Comparison of ENCODE assay signal across 21 cellular contexts in genomic region chr20:23303325-23304102, GRCh38.
"Had no signal": no experiment of that assay in that cellular context is flagged by ENCODE, and none has a peak within 500 bp of the region (broad histone marks: within the 10 kb centered on the region; RNA-seq: fewer than 3 reads in every experiment).

No MANE protein-coding gene starts in this region.

- H3K9me3 ChIP-seq: colonic mucosa, neutrophil, psoas muscle, stomach had no signal

- H3K4me1 Mint-ChIP-seq: nephron had no signal

- H3K36me3 ChIP-seq: colonic mucosa, heart left ventricle, neutrophil, stomach had no signal

- ATAC-seq: foreskin keratinocyte, heart left ventricle, left colon, left ventricle myocardium superior, psoas muscle had no signal

- H3K4me3 Mint-ChIP-seq: nephron had no signal

- H3K27ac Mint-ChIP-seq: nephron had no signal

- H3K4me3 ChIP-seq: colonic mucosa, heart left ventricle, lung, psoas muscle, stomach had no signal

- DNase-seq: colonic mucosa; dermis blood vessel endothelial cell; erythroblast; foreskin keratinocyte; heart left ventricle; hippocampal formation; left colon; left ventricle myocardium superior; mesenchymal stem cell; naive B cell; psoas muscle; retina; small intestine; stimulated activated CD4-positive, alpha-beta T cell treated with anti-CD3 and anti-CD28 coated beads, Interleukin-12 subunit alpha, Interleukin-12 subunit beta, amount 100 ng/mL, for 4 hours; stimulated activated naive CD4-positive, alpha-beta T cell; stomach; substantia nigra; trophoblast cell had no signal

- H3K27me3 ChIP-seq: colonic mucosa, heart left ventricle, neutrophil, stomach had no signal

- H3K4me1 ChIP-seq: colonic mucosa, foreskin keratinocyte, heart left ventricle, psoas muscle, stomach had no signal

- H3K27ac ChIP-seq: colonic mucosa, foreskin keratinocyte, heart left ventricle, neutrophil, psoas muscle had no signal

- H3K36me3 Mint-ChIP-seq: naive B cell had no signal
